8 cellular contexts compared by ENCODE assay signal in genomic region chr3:173398111-173398479, GRCh38. TPM values are rescaled to one million over a fixed set of nuclear protein-coding genes. Genes with fewer than 3 reads are reported as not detected.
DNase-seq lines count a peak whose midpoint lies in the region; ATAC-seq and TF ChIP-seq lines count a peak whose summit lies in the region.

No MANE protein-coding gene starts in this region.

- no peaks in the 10 kb centered on the region for H3K9me2 ChIP-seq in GM23338 (ENCODE audit: insufficient read depth)

- TF ChIP-seq POLR2A in gastrocnemius medialis (IDR thresholded peaks at IDR 0.05): peak in 1 of 2 donors; percentile 25

- H3K27ac ChIP-seq in GM23338 (ENCODE audit: low read depth) (no peak overlapping the region), gastrocnemius medialis (peak overlapping the region; percentile 58 to 71 (median 70))

- TF ChIP-seq CTCF in GM23338 (conservative IDR thresholded peaks at IDR 0.05; ENCODE audit: low read depth in 2 of 2): no peak
- TF ChIP-seq CTCF in gastrocnemius medialis (IDR thresholded peaks at IDR 0.05 in 4 of 5, conservative IDR thresholded peaks at IDR 0.05 in 1 of 5): no peak
- no peak for TF ChIP-seq CTCF in GM13976 (IDR thresholded peaks at IDR 0.05; ENCODE audit: borderline replicate concordance, control extremely low read depth, extremely low read depth, insufficient read depth, missing control alignments)

- H3K4me3 Mint-ChIP-seq in GM23338: peak overlapping the region; percentile 94

- H3K79me2 ChIP-seq in GM23338 (replicated peaks; ENCODE audit: insufficient read depth): no peaks in the 10 kb centered on the region

- H3K36me3 Mint-ChIP-seq in GM23338 (ENCODE audit: low read depth): no peaks in the 10 kb centered on the region; the same call in 2 of the 3 replicates

- H3K9me3 Mint-ChIP-seq in GM23338: no peaks in the 10 kb centered on the region; the same call in 2 of the 3 replicates

- in situ Hi-C loops in gastrocnemius medialis (cut with MboI; ENCODE audit: low sequenced_read_pairs in 4 of 4) (no loop called here), GM13976 (cut with MboI; ENCODE audit: low sequenced_read_pairs, unreplicated experiment) (no loop called here)

- peak overlapping the region; percentile 58; the same call in 1 of the 2 replicates for H3K27ac Mint-ChIP-seq in GM23338

- H4K20me1 ChIP-seq in GM23338 (replicated peaks; ENCODE audit: insufficient read depth): no peaks in the 10 kb centered on the region

- no peaks in the 10 kb centered on the region for H3F3A ChIP-seq in GM23338 (replicated peaks; ENCODE audit: low read depth)

- H3K4me1 ChIP-seq in GM23338 (ENCODE audit: insufficient read depth) (peaks cover 18% of the 10 kb centered on the region), gastrocnemius medialis (peaks cover 6 to 16% of the 10 kb centered on the region in 2 donors)

- H3K9me3 ChIP-seq in gastrocnemius medialis: no peaks in the 10 kb centered on the region

- ATAC-seq in GM23338 (peak; percentile 15), SK-N-SH treated with all-trans-retinoic acid at 6 μM for 48 hours (peak; percentile 21), left ventricle myocardium superior (peak; percentile 12), gastrocnemius medialis (peak; percentile 17 to 22)

- DNase-seq in GM23338 (ENCODE audit: low spot score) (peak; percentile 59), left ventricle myocardium superior (no peak), gastrocnemius medialis (no peak), SIG-M5 (lab: John Stamatoyannopoulos, UW) (no peak), GM13976 (ENCODE audit: low spot score) (no peak), DMS53 treated with DMSO at 0.1 percent for 48 hours (lab: John Stamatoyannopoulos, UW; ENCODE audit: unreplicated experiment) (no peak)
- DNase-seq in activated effector memory CD4-positive, alpha-beta T cell treated with anti-CD3 and anti-CD28 coated beads, Interleukin-2, amount 50 U/mL, for 16 hours: no peak

- H3K36me3 ChIP-seq in GM23338 (ENCODE audit: insufficient read depth): no peaks in the 10 kb centered on the region
- H3K36me3 ChIP-seq in gastrocnemius medialis: no peaks in the 10 kb centered on the region

- peaks cover 31% of the 10 kb centered on the region for H3K4me1 Mint-ChIP-seq in GM23338

- peak overlapping the region; percentile 98 for H3K4me2 ChIP-seq in GM23338

- peaks cover 29% of the 10 kb centered on the region for H3K27me3 ChIP-seq in GM23338 (ENCODE audit: insufficient read depth)
- H3K27me3 ChIP-seq in gastrocnemius medialis: peaks cover 12 to 26% (median 16%) of the 10 kb centered on the region in 3 donors

- intact Hi-C loops in left ventricle myocardium superior (cut with micrococcal nuclease) (loop anchor here (10.0 kb wide), 1 partner anchor 583 kb away; no protein-coding TSS in a partner anchor), gastrocnemius medialis (cut with DNase I; ENCODE audit: low total_unique reads) (loop anchor here (10.0 kb wide), 1 partner anchor 1047 kb away; no protein-coding TSS in a partner anchor)

- H3K4me3 ChIP-seq in GM23338 (peak overlapping the region; percentile 81), gastrocnemius medialis (peak overlapping the region; percentile 71 to 93 (median 80))

- H3K27me3 Mint-ChIP-seq in GM23338 (ENCODE audit: insufficient read depth, low read depth, poor library complexity): peaks cover 13% of the 10 kb centered on the region

- peak overlapping the region; percentile 80 for H2AFZ ChIP-seq in GM23338

TF ChIP-seq in GM23338, 12 proteins besides CTCF, POLR2A, EP300 and RAD21 (continues in another document):
- TF ChIP-seq EZH2phosphoT487 (IDR thresholded peaks at IDR 0.05; ENCODE audit: unreplicated experiment) (no peak), CREB1 (CRISPR knock-in tag; IDR thresholded peaks at IDR 0.05; ENCODE audit: low read depth) (no peak), JUNB (IDR thresholded peaks at IDR 0.05; ENCODE audit: unreplicated experiment) (no peak), ZNF331 (CRISPR knock-in tag; IDR thresholded peaks at IDR 0.05; ENCODE audit: low read depth) (no peak), NANOG (IDR thresholded peaks at IDR 0.05; ENCODE audit: borderline replicate concordance) (no peak), ZNF114 (CRISPR knock-in tag; IDR thresholded peaks at IDR 0.05) (no peak), POLR2AphosphoS5 (IDR thresholded peaks at IDR 0.05; ENCODE audit: low read depth) (no peak), STAT1 (IDR thresholded peaks at IDR 0.05; ENCODE audit: unreplicated experiment) (no peak)
- TF ChIP-seq, protein P1, sequence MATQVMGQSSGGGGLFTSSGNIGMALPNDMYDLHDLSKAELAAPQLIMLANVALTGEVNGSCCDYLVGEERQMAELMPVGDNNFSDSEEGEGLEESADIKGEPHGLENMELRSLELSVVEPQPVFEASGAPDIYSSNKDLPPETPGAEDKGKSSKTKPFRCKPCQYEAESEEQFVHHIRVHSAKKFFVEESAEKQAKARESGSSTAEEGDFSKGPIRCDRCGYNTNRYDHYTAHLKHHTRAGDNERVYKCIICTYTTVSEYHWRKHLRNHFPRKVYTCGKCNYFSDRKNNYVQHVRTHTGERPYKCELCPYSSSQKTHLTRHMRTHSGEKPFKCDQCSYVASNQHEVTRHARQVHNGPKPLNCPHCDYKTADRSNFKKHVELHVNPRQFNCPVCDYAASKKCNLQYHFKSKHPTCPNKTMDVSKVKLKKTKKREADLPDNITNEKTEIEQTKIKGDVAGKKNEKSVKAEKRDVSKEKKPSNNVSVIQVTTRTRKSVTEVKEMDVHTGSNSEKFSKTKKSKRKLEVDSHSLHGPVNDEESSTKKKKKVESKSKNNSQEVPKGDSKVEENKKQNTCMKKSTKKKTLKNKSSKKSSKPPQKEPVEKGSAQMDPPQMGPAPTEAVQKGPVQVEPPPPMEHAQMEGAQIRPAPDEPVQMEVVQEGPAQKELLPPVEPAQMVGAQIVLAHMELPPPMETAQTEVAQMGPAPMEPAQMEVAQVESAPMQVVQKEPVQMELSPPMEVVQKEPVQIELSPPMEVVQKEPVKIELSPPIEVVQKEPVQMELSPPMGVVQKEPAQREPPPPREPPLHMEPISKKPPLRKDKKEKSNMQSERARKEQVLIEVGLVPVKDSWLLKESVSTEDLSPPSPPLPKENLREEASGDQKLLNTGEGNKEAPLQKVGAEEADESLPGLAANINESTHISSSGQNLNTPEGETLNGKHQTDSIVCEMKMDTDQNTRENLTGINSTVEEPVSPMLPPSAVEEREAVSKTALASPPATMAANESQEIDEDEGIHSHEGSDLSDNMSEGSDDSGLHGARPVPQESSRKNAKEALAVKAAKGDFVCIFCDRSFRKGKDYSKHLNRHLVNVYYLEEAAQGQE (IDR thresholded peaks at IDR 0.05; ENCODE audit: unreplicated experiment): no peak

TF ChIP-seq in SK-N-SH treated with all-trans-retinoic acid at 6 μM for 48 hours, 23 proteins besides CTCF, POLR2A, EP300 and RAD21:
- TF ChIP-seq GLIS3 (CRISPR knock-in tag; IDR thresholded peaks at IDR 0.05) (no peak), ZNF8 (CRISPR knock-in tag; IDR thresholded peaks at IDR 0.05) (no peak), RARB (CRISPR knock-in tag; IDR thresholded peaks at IDR 0.05) (no peak), TCF4 (CRISPR knock-in tag; IDR thresholded peaks at IDR 0.05; ENCODE audit: borderline replicate concordance) (no peak), BACH2 (CRISPR knock-in tag; IDR thresholded peaks at IDR 0.05; ENCODE audit: borderline replicate concordance) (no peak), ZC3H10 (CRISPR knock-in tag; IDR thresholded peaks at IDR 0.05) (no peak), ZNF565 (CRISPR knock-in tag; conservative IDR thresholded peaks at IDR 0.05; ENCODE audit: low read depth) (no peak), ZNF70 (CRISPR knock-in tag; IDR thresholded peaks at IDR 0.05) (no peak), CSDC2 (CRISPR knock-in tag; IDR thresholded peaks at IDR 0.05) (no peak)
- TF ChIP-seq, protein P2, sequence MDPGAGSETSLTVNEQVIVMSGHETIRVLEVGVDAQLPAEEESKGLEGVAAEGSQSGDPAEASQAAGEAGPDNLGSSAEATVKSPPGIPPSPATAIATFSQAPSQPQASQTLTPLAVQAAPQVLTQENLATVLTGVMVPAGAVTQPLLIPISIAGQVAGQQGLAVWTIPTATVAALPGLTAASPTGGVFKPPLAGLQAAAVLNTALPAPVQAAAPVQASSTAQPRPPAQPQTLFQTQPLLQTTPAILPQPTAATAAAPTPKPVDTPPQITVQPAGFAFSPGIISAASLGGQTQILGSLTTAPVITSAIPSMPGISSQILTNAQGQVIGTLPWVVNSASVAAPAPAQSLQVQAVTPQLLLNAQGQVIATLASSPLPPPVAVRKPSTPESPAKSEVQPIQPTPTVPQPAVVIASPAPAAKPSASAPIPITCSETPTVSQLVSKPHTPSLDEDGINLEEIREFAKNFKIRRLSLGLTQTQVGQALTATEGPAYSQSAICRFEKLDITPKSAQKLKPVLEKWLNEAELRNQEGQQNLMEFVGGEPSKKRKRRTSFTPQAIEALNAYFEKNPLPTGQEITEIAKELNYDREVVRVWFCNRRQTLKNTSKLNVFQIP (CRISPR knock-in tag; IDR thresholded peaks at IDR 0.05; ENCODE audit: borderline replicate concordance, low read depth): no peak

RNA-seq across cellular contexts. Expression of gene NLGN1, which starts 0.6 kb away (rescaled TPM):
- total RNA-seq in GM23338 (2014; rRNA removed; shearing (Covaris generic)): 9.6 and 18.6 TPM in 2 replicates
- 4.4 and 6.5 TPM in 2 replicates for polyA plus RNA-seq in GM23338 (2016; fragmentation: Nextera tagmentation; extraction: Ambion mirVana)
- total RNA-seq in left ventricle myocardium superior (10.5 TPM), gastrocnemius medialis (1 to 10 TPM in 3 of 4 donors, under 1 TPM in 1; 0.52 to 1.9 (median 1.1) TPM)
